8 cellular contexts compared by ENCODE assay signal in genomic region chr13:67224148-67224846, GRCh38. TPM values are rescaled to one million over a fixed set of nuclear protein-coding genes. Genes with fewer than 3 reads are reported as not detected.
DNase-seq lines count a peak whose midpoint lies in the region; ATAC-seq and TF ChIP-seq lines count a peak whose summit lies in the region.

No MANE protein-coding gene starts in this region.

- no peak overlapping the region for H3K4me2 ChIP-seq in neural cell (ENCODE audit: low read length)

- H3K79me2 ChIP-seq in neural cell (replicated peaks; ENCODE audit: insufficient read depth, low read length) = peaks cover 11% of the 10 kb centered on the region

- no peaks in the 10 kb centered on the region for H4K20me1 ChIP-seq in neural cell (ENCODE audit: insufficient read depth)

- CTCF ChIA-PET in BJ (lab: Yijun Ruan, JAX) = interaction anchor here (0.7 to 1.3 kb wide), 5 partner anchors 8 to 1574 kb away, joined by 3 read pairs; no protein-coding TSS in a partner anchor

- H3K4me1 ChIP-seq in tibial artery = peaks cover 0 to 5% (median 3%) of the 10 kb centered on the region in 4 donors

- H3K27me3 ChIP-seq in BJ (ENCODE audit: control insufficient read depth, insufficient read depth, low read length) = no peaks in the 10 kb centered on the region
- no peaks in the 10 kb centered on the region for H3K27me3 ChIP-seq in neural cell (ENCODE audit: insufficient read depth, low read depth, low read length)
- H3K27me3 ChIP-seq in tibial artery = peaks cover 0 to 5% of the 10 kb centered on the region in 2 donors

- ATAC-seq in GM19043 (IDR thresholded peaks at IDR 0.05; ENCODE audit: low read depth, unreplicated experiment) (peak; percentile 73), HG03571 (IDR thresholded peaks at IDR 0.05; ENCODE audit: unreplicated experiment) (peak; percentile 63)

- TF ChIP-seq RAD21 in neural cell (conservative IDR thresholded peaks at IDR 0.05) = peak; percentile 97

- H3K27ac ChIP-seq in neural cell (ENCODE audit: low read length) (no peak overlapping the region), tibial artery (no peak overlapping the region)

- no peak overlapping the region for H2AFZ ChIP-seq in neural cell (ENCODE audit: low read depth, low read length)

- TF ChIP-seq EP300 in neural cell (conservative IDR thresholded peaks at IDR 0.05; ENCODE audit: poor library complexity, severe bottlenecking) = no peak

- H3K36me3 ChIP-seq in BJ (ENCODE audit: control insufficient read depth, insufficient read depth, low read length) (no peaks in the 10 kb centered on the region), neural cell (ENCODE audit: insufficient read depth, low read length) (no peaks in the 10 kb centered on the region), tibial artery (no peaks in the 10 kb centered on the region)

- H3K9ac ChIP-seq in neural cell (ENCODE audit: low read length) = no peak overlapping the region

- intact Hi-C loops in tibial artery (cut with DNase I; ENCODE audit: low total_unique reads) = no loop called here

- no peaks in the 10 kb centered on the region for H3K9me2 ChIP-seq in neural cell (ENCODE audit: insufficient read depth, low read length)

- POLR2A ChIA-PET in BJ (lab: Charles Lee) = no interaction called here

- H3K4me3 ChIP-seq in BJ (ENCODE audit: low read depth, low read length) (no peak overlapping the region), neural cell (ENCODE audit: low read length) (peak overlapping the region; percentile 43), tibial artery (no peak overlapping the region)

- H3K9me3 ChIP-seq in neural cell (ENCODE audit: low read length) = no peaks in the 10 kb centered on the region
- H3K9me3 ChIP-seq in tibial artery = no peaks in the 10 kb centered on the region

- TF ChIP-seq CTCF in BJ (IDR thresholded peaks at IDR 0.05; ENCODE audit: insufficient read depth, low read depth, low read length) = peak; percentile 63
- TF ChIP-seq CTCF in neural cell (IDR thresholded peaks at IDR 0.05; ENCODE audit: poor library complexity, severe bottlenecking) = peak; percentile 90
- peak; percentile 37 to 53 for TF ChIP-seq CTCF in tibial artery (IDR thresholded peaks at IDR 0.05)

- H3F3A ChIP-seq in neural cell (ENCODE audit: insufficient read depth, low read length, poor library complexity, severe bottlenecking) = no peaks in the 10 kb centered on the region

- peak; percentile 18 for DNase-seq in BJ (ENCODE audit: low read depth)
- DNase-seq in NCI-H82 treated with DMSO at 0.1 percent for 48 hours (lab: John Stamatoyannopoulos, UW; ENCODE audit: unreplicated experiment) = peak; percentile 81
- peak; percentile 70 for DNase-seq in activated CD8-positive, alpha-beta memory T cell treated with anti-CD3 and anti-CD28 coated beads, Interleukin-2, amount 50 U/mL, for 48 hours
- peak; percentile 88 for DNase-seq in fibroblast of peridontal ligament (ENCODE audit: extremely low read depth)
- peak; percentile 74 for DNase-seq in tibial artery

TF ChIP-seq in neural cell, 6 proteins besides CTCF, POLR2A, EP300 and RAD21:
- peak; percentile 42 for TF ChIP-seq POLR2AphosphoS5 (IDR thresholded peaks at IDR 0.05)
- peak; percentile 93 for TF ChIP-seq SMC3 (conservative IDR thresholded peaks at IDR 0.05; ENCODE audit: poor library complexity)
- no peak for TF ChIP-seq TAF1 (IDR thresholded peaks at IDR 0.05; ENCODE audit: low read depth)
- no peak for TF ChIP-seq REST (IDR thresholded peaks at IDR 0.05; ENCODE audit: borderline replicate concordance)

RNA-seq across cellular contexts. Expression of gene PCDH9, which starts 5.8 kb away (rescaled TPM):
- 2.3 and 4.1 TPM in 2 replicates for polyA plus RNA-seq in BJ (2011; rRNA removed)
- 9.9 and 12.3 TPM in 2 replicates for polyA minus RNA-seq in BJ (2011; rRNA and poly(A)+ RNA removed)
- polyA plus RNA-seq in neural cell = 3.5 and 4.6 TPM in 2 replicates
- polyA minus RNA-seq in neural cell = 32.4 and 35.9 TPM in 2 replicates

Comparison
In these comparisons a context has a peak if more than half of its experiments do, and no peak if none do; other contexts are left out.
1. DNase-seq: peak in every context shown above with its lines; median percentile 88 in fibroblast of peridontal ligament; 81 in NCI-H82 treated with DMSO at 0.1 percent for 48 hours; 74 in tibial artery; 70 in activated CD8-positive, alpha-beta memory T cell treated with anti-CD3 and anti-CD28 coated beads, Interleukin-2, amount 50 U/mL, for 48 hours; 18 in BJ.